Comparison of ENCODE assay signal across 1 cellular context in the genomic region with DNA sequence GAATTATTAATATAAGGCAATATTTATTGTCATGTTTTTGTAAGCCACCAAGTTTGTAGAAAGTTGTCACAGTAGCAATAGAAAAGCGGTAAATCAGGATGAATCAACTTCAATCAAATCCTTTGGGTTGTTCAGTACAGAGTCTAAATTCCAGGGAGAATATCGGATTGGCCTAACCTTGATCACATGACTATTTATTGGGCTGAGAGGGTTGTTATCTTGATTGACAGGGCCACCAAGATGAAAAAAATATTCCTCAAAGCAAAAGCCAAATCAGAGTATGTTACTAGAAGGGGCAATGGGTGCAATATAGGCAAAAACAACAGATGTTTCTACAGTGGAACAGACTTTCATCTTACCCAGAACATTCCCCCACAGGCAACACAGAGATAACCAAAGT.
TF ChIP-seq lines count a peak whose summit lies in the region.

No MANE protein-coding gene starts in this region.

TF ChIP-seq in K562, 482 proteins besides CTCF, POLR2A, EP300 and RAD21 (continued from another document):
- TF ChIP-seq ZFP91 (CRISPR knock-in tag; IDR thresholded peaks at IDR 0.05) (no peak), TFE3 (CRISPR knock-in tag; IDR thresholded peaks at IDR 0.05) (peak; percentile 92)
